Comparison of ENCODE assay signal across 14 cellular contexts in the genomic region with DNA sequence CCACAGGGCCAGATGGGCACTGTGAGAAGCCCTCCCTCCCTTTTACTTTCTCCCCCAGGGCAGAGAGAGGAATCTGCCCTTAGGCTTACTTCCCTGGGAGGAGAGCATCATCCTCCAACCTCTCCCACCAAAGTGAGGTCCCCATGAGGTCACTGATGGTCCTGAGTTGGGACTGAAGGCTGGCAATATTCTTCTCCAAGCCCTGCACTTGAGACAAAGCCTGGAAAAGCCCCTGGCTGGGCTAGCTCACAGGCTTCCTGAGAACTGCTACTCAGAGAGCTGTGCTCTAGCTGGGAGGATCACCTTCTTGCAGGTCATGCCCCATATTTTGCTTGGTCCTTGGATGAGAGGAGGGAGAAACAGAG.
DNase-seq lines count a peak whose midpoint lies in the region; ATAC-seq and TF ChIP-seq lines count a peak whose summit lies in the region.
"Had no signal": no experiment of that assay in that cellular context is flagged by ENCODE, and none has a peak within 500 bp of the region (broad histone marks: within the 10 kb centered on the region; RNA-seq: fewer than 3 reads in every experiment).

No MANE protein-coding gene starts in this region.

- no peak for TF ChIP-seq RAD21 in SK-N-SH (IDR thresholded peaks at IDR 0.05; ENCODE audit: low read length)

- H3K9ac ChIP-seq in SK-N-SH (no peak overlapping the region), mesenchymal stem cell (ENCODE audit: low read length) (no peak overlapping the region)

- peak overlapping the region; percentile 88 to 97 for H3K18ac ChIP-seq in mesenchymal stem cell (ENCODE audit: low read depth in 1 of 2, low read length in 2 of 2)

- H3K27ac ChIP-seq in SK-N-SH (ENCODE audit: low read depth in 2 of 2, low read length in 1 of 2) (peak overlapping the region in 1 of 2 experiments; percentile 97; a peak in 1 of 4 replicates), mesenchymal stem cell (ENCODE audit: low read length, poor library complexity, severe bottlenecking) (no peak overlapping the region), upper lobe of left lung (peak overlapping the region in 3 of 4 donors; percentile 81 to 96 (median 93))
- H3K27ac ChIP-seq: 22Rv1 had no signal

- peak overlapping the region in 1 of 2 experiments; percentile 82 for H3K4ac ChIP-seq in mesenchymal stem cell (ENCODE audit: low read depth in 1 of 2, low read length in 2 of 2)

- H3K4me1 ChIP-seq in SK-N-SH (ENCODE audit: control insufficient read depth in 1 of 2, insufficient read depth in 2 of 2, low read depth in 1 of 2, low read length in 1 of 2) (peaks cover 4 to 14% of the 10 kb centered on the region in 2 experiments; a peak in 3 of 4 replicates), mesenchymal stem cell (ENCODE audit: control insufficient read depth, insufficient read depth, low read depth, low read length) (peaks cover 25% of the 10 kb centered on the region), upper lobe of left lung (peaks cover 42 to 55% (median 47%) of the 10 kb centered on the region in 4 donors)

- H3K9me3 ChIP-seq in SK-N-SH (no peaks in the 10 kb centered on the region), mesenchymal stem cell (ENCODE audit: control insufficient read depth, low read length) (peaks cover 4% of the 10 kb centered on the region), upper lobe of left lung (no peaks in the 10 kb centered on the region)
- H3K9me3 ChIP-seq: mucosa of descending colon, thyroid gland had no signal

- peak overlapping the region; percentile 85 to 99 for H2BK12ac ChIP-seq in mesenchymal stem cell (ENCODE audit: low read length in 2 of 2)

- H2AK5ac ChIP-seq in mesenchymal stem cell (ENCODE audit: low read length, severe bottlenecking) = peak overlapping the region; percentile 64

- H3K9me3 Mint-ChIP-seq in dendritic cell treated with granulocyte-macrophage colony-stimulating factor and Interleukin-4, amounts not matched to agents 40 ng/mL and 50 ng/mL, for 4 days = no peaks in the 10 kb centered on the region
- no peaks in the 10 kb centered on the region for H3K9me3 Mint-ChIP-seq in activated T-cell treated with anti-CD3 and anti-CD28 coated beads, Interleukin-2, amount 50 U/mL, for 24 hours

- TF ChIP-seq CTCF in SK-N-SH (IDR thresholded peaks at IDR 0.05) (no peak), upper lobe of left lung (IDR thresholded peaks at IDR 0.05) (no peak), omental fat pad (IDR thresholded peaks at IDR 0.05) (no peak)

- no peak overlapping the region for H3K4me3 ChIP-seq in SK-N-SH (ENCODE audit: low read depth in 2 of 2, low read length in 1 of 2)
- no peak overlapping the region for H3K4me3 ChIP-seq in mesenchymal stem cell (ENCODE audit: insufficient read depth in 1 of 2, low read depth in 1 of 2, low read length in 2 of 2)
- no peak overlapping the region for H3K4me3 ChIP-seq in upper lobe of left lung
- H3K4me3 ChIP-seq: mucosa of descending colon, thyroid gland had no signal

- H3K9me2 ChIP-seq in SK-N-SH = no peaks in the 10 kb centered on the region

- H3K14ac ChIP-seq in mesenchymal stem cell (ENCODE audit: low read length in 2 of 2) = no peak overlapping the region

- H2BK120ac ChIP-seq in mesenchymal stem cell (ENCODE audit: low read depth, low read length) = peak overlapping the region; percentile 93

- H2BK5ac ChIP-seq in mesenchymal stem cell (ENCODE audit: low read depth, low read length, poor library complexity, severe bottlenecking) = no peak overlapping the region

- no peaks in the 10 kb centered on the region for H3K27me3 ChIP-seq in SK-N-SH (ENCODE audit: insufficient read depth)
- no peaks in the 10 kb centered on the region for H3K27me3 ChIP-seq in mesenchymal stem cell (ENCODE audit: control insufficient read depth in 1 of 2, insufficient read depth in 1 of 2, low read length in 2 of 2)
- H3K27me3 ChIP-seq in upper lobe of left lung = no peaks in the 10 kb centered on the region
- H3K27me3 ChIP-seq: thyroid gland had no signal

- peak overlapping the region; percentile 70 for H4K91ac ChIP-seq in mesenchymal stem cell (ENCODE audit: low read length)

- ATAC-seq in SK-N-SH treated with all-trans-retinoic acid at 6 μM for 48 hours (no peak), upper lobe of left lung (ENCODE audit: low FRiP score in 2 of 2) (no peak), omental fat pad (ENCODE audit: low FRiP score) (no peak)
- ATAC-seq: activated CD8-positive, alpha-beta T cell treated with anti-CD3 and anti-CD28 coated beads, Interleukin-2, amount 10 ng/mL, durations not matched to agents 7 days and 5 days had no signal

- H3K27ac Mint-ChIP-seq in dendritic cell treated with granulocyte-macrophage colony-stimulating factor and Interleukin-4, amounts not matched to agents 40 ng/mL and 50 ng/mL, for 4 days = peak overlapping the region; percentile 98
- no peak overlapping the region for H3K27ac Mint-ChIP-seq in activated T-cell treated with anti-CD3 and anti-CD28 coated beads, Interleukin-2, amount 50 U/mL, for 24 hours
- H3K27ac Mint-ChIP-seq: activated CD8-positive, alpha-beta T cell treated with anti-CD3 and anti-CD28 coated beads, Interleukin-2, amount 10 ng/mL, durations not matched to agents 7 days and 5 days; progenitor cell of endocrine pancreas had no signal

- no peaks in the 10 kb centered on the region for H3K36me3 Mint-ChIP-seq in dendritic cell treated with granulocyte-macrophage colony-stimulating factor and Interleukin-4, amounts not matched to agents 40 ng/mL and 50 ng/mL, for 4 days (ENCODE audit: low read depth)
- no peaks in the 10 kb centered on the region for H3K36me3 Mint-ChIP-seq in activated T-cell treated with anti-CD3 and anti-CD28 coated beads, Interleukin-2, amount 50 U/mL, for 24 hours (ENCODE audit: low read depth)

- H4K20me1 ChIP-seq in SK-N-SH (ENCODE audit: insufficient read depth) = no peaks in the 10 kb centered on the region

- H3K4me1 Mint-ChIP-seq in dendritic cell treated with granulocyte-macrophage colony-stimulating factor and Interleukin-4, amounts not matched to agents 40 ng/mL and 50 ng/mL, for 4 days (ENCODE audit: low read depth) = peaks cover 72% of the 10 kb centered on the region
- peaks cover 22% of the 10 kb centered on the region for H3K4me1 Mint-ChIP-seq in activated T-cell treated with anti-CD3 and anti-CD28 coated beads, Interleukin-2, amount 50 U/mL, for 24 hours (ENCODE audit: low read depth)

- TF ChIP-seq EP300 in SK-N-SH (IDR thresholded peaks at IDR 0.05; ENCODE audit: borderline replicate concordance in 1 of 2, low read depth in 1 of 2, low read length in 1 of 2) (no peak), upper lobe of left lung (IDR thresholded peaks at IDR 0.05) (no peak)

- no peaks in the 10 kb centered on the region for H3K36me3 ChIP-seq in SK-N-SH (replicated peaks in 1 of 2; ENCODE audit: control insufficient read depth in 1 of 2, insufficient read depth in 2 of 2, low read length in 1 of 2)
- H3K36me3 ChIP-seq in mesenchymal stem cell (ENCODE audit: control insufficient read depth in 1 of 2, insufficient read depth in 2 of 2, low read depth in 1 of 2, low read length in 2 of 2) = no peaks in the 10 kb centered on the region
- no peaks in the 10 kb centered on the region for H3K36me3 ChIP-seq in upper lobe of left lung
- H3K36me3 ChIP-seq: thyroid gland had no signal

- H3K23ac ChIP-seq in mesenchymal stem cell (ENCODE audit: low read length in 2 of 2) = peak overlapping the region in 1 of 2 experiments; percentile 77

- CTCF ChIA-PET in SK-N-SH (lab: Yijun Ruan, JAX) = no interaction called here

- intact Hi-C loops in dendritic cell treated with granulocyte-macrophage colony-stimulating factor and Interleukin-4, amounts not matched to agents 40 ng/mL and 50 ng/mL, for 4 days (cut with micrococcal nuclease) = no loop called here

- H4K8ac ChIP-seq in mesenchymal stem cell (ENCODE audit: low read length) = peak overlapping the region; percentile 5

- H2AFZ ChIP-seq in SK-N-SH (ENCODE audit: low read depth) = peak overlapping the region; percentile 9; the same call in 1 of the 2 replicates
- peak overlapping the region; percentile 37 for H2AFZ ChIP-seq in mesenchymal stem cell (ENCODE audit: low read depth, low read length)

- H3K79me2 ChIP-seq in SK-N-SH (ENCODE audit: insufficient read depth) = no peaks in the 10 kb centered on the region

- H3K27me3 Mint-ChIP-seq in dendritic cell treated with granulocyte-macrophage colony-stimulating factor and Interleukin-4, amounts not matched to agents 40 ng/mL and 50 ng/mL, for 4 days = no peaks in the 10 kb centered on the region
- H3K27me3 Mint-ChIP-seq in activated T-cell treated with anti-CD3 and anti-CD28 coated beads, Interleukin-2, amount 50 U/mL, for 24 hours = no peaks in the 10 kb centered on the region

- H3K4me3 Mint-ChIP-seq in dendritic cell treated with granulocyte-macrophage colony-stimulating factor and Interleukin-4, amounts not matched to agents 40 ng/mL and 50 ng/mL, for 4 days = peak overlapping the region; percentile 62
- no peak overlapping the region for H3K4me3 Mint-ChIP-seq in activated T-cell treated with anti-CD3 and anti-CD28 coated beads, Interleukin-2, amount 50 U/mL, for 24 hours
- H3K4me3 Mint-ChIP-seq: activated CD8-positive, alpha-beta T cell treated with anti-CD3 and anti-CD28 coated beads, Interleukin-2, amount 10 ng/mL, durations not matched to agents 7 days and 5 days had no signal

- DNase-seq in SK-N-SH = no peak
- DNase-seq in mesenchymal stem cell = no peak
- no peak for DNase-seq in upper lobe of left lung
- DNase-seq in activated CD4-positive, alpha-beta T cell treated with anti-CD3 and anti-CD28 coated beads, Interleukin-2, amount 50 U/mL, for 48 hours = no peak
- no peak for DNase-seq in activated T-cell treated with anti-CD3 and anti-CD28 coated beads, Interleukin-2, amount 50 U/mL, for 24 hours
- DNase-seq in omental fat pad (ENCODE audit: low spot score) = no peak
- DNase-seq: activated CD8-positive, alpha-beta T cell treated with anti-CD3 and anti-CD28 coated beads, Interleukin-2, amount 10 ng/mL, durations not matched to agents 7 days and 5 days; foreskin fibroblast; mucosa of descending colon; thyroid gland had no signal

- H3F3A ChIP-seq in SK-N-SH (replicated peaks; ENCODE audit: insufficient read depth) = no peaks in the 10 kb centered on the region

- POLR2A ChIA-PET in SK-N-SH (lab: Yijun Ruan, JAX) = no interaction called here

- H3K4me2 ChIP-seq in SK-N-SH (no peak overlapping the region), mesenchymal stem cell (ENCODE audit: low read length, poor library complexity, severe bottlenecking) (no peak overlapping the region)

- TF ChIP-seq POLR2A in upper lobe of left lung (IDR thresholded peaks at IDR 0.05) = no peak

- H3K79me1 ChIP-seq in mesenchymal stem cell (replicated peaks; ENCODE audit: low read length, poor library complexity, severe bottlenecking) = no peaks in the 10 kb centered on the region

- no peak overlapping the region for H2BK15ac ChIP-seq in mesenchymal stem cell (ENCODE audit: low read depth, poor library complexity, severe bottlenecking)

TF ChIP-seq in SK-N-SH treated with all-trans-retinoic acid at 6 μM for 48 hours, 23 proteins besides CTCF, POLR2A, EP300 and RAD21 (continues in another document):
- TF ChIP-seq ESRRG (CRISPR knock-in tag; IDR thresholded peaks at IDR 0.05) (no peak), CSDC2 (CRISPR knock-in tag; IDR thresholded peaks at IDR 0.05) (no peak), ZFP3 (CRISPR knock-in tag; IDR thresholded peaks at IDR 0.05) (no peak)
